In genomic region chr12:75480469-75480949, GRCh38 we compare ENCODE assay signal across 8 cellular contexts. TPM values are rescaled to one million over a fixed set of nuclear protein-coding genes. Genes with fewer than 3 reads are reported as not detected.
A peak's percentile ranks its signal among the peaks of the same experiment; 100 is the strongest.
DNase-seq lines count a peak whose midpoint lies in the region; ATAC-seq and TF ChIP-seq lines count a peak whose summit lies in the region.

GLIPR1 (plus strand) TSS chr12:75480755; CDS start chr12:75480881, 126 bp downstream.

- peak within 1 kb of the TSS; percentile 48 for H4K8ac ChIP-seq in trophoblast cell (ENCODE audit: low read depth, low read length)

- H3K4me1 ChIP-seq in gastroesophageal sphincter (peaks cover 0 to 38% (median 3%) of the 10 kb centered on the region in 3 donors), trophoblast cell (ENCODE audit: control insufficient read depth in 1 of 2, insufficient read depth in 2 of 2, low read length in 2 of 2) (peaks cover 2 to 3% of the 10 kb centered on the region in 2 experiments), transverse colon (peaks cover 0 to 20% (median 10%) of the 10 kb centered on the region in 4 donors)

- H3K4me3 ChIP-seq in gastroesophageal sphincter (peak within 1 kb of the TSS; percentile 53 to 96), trophoblast cell (ENCODE audit: low read depth, low read length) (no peak within 1 kb of the TSS), transverse colon (peak within 1 kb of the TSS; percentile 12 to 41 (median 22))

- intact Hi-C loops in transverse colon (cut with DNase I; ENCODE audit: low total_unique reads), result loop anchor here (2.0 to 10.0 kb wide), 2 partner anchors 26 to 146 kb away; partner anchors contain the start of genes CAPS2 and GLIPR1L1

- TF ChIP-seq POLR2A in gastroesophageal sphincter (IDR thresholded peaks at IDR 0.05) (peak; percentile 58 to 65), transverse colon (IDR thresholded peaks at IDR 0.05) (peak; percentile 69)

- no peaks in the 10 kb centered on the region for H3K27me3 ChIP-seq in gastroesophageal sphincter
- H3K27me3 ChIP-seq in trophoblast cell (ENCODE audit: insufficient read depth, low read length), result no peaks in the 10 kb centered on the region
- H3K27me3 ChIP-seq in transverse colon, result no peaks in the 10 kb centered on the region

- peak within 1 kb of the TSS; percentile 38 for H2BK120ac ChIP-seq in trophoblast cell (ENCODE audit: insufficient read depth, low read length, poor library complexity)

- H3K36me3 ChIP-seq in gastroesophageal sphincter, result no peaks in the 10 kb centered on the region
- H3K36me3 ChIP-seq in trophoblast cell (ENCODE audit: control insufficient read depth in 1 of 2, insufficient read depth in 2 of 2, low read length in 2 of 2), result no peaks in the 10 kb centered on the region
- H3K36me3 ChIP-seq in transverse colon, result no peaks in the 10 kb centered on the region

- peak within 1 kb of the TSS; percentile 76 to 95 (median 82) for H3K27ac ChIP-seq in gastroesophageal sphincter
- H3K27ac ChIP-seq in trophoblast cell (ENCODE audit: low read depth, low read length), result peak within 1 kb of the TSS; percentile 75
- peak within 1 kb of the TSS; percentile 72 to 83 (median 78) for H3K27ac ChIP-seq in transverse colon

- H4K12ac ChIP-seq in trophoblast cell (ENCODE audit: low read depth, low read length), result no peak within 1 kb of the TSS

- TF ChIP-seq EP300 in gastroesophageal sphincter (IDR thresholded peaks at IDR 0.05) (no peak), transverse colon (IDR thresholded peaks at IDR 0.05; ENCODE audit: low read depth) (no peak)

- H3K9ac ChIP-seq in trophoblast cell (ENCODE audit: low read length), result no peak within 1 kb of the TSS

- peak within 1 kb of the TSS; percentile 61 for H3K4me2 ChIP-seq in trophoblast cell (ENCODE audit: low read length)

- ATAC-seq in GM19023 (IDR thresholded peaks at IDR 0.05; ENCODE audit: unreplicated experiment) (peak; percentile 90), HG03342 (IDR thresholded peaks at IDR 0.05; ENCODE audit: unreplicated experiment) (peak; percentile 82), gastroesophageal sphincter (peak; percentile 92)

- H3K14ac ChIP-seq in trophoblast cell (ENCODE audit: low read length), result peak within 1 kb of the TSS; percentile 60

- H2BK12ac ChIP-seq in trophoblast cell (ENCODE audit: low read length), result peak within 1 kb of the TSS; percentile 77

- TF ChIP-seq CTCF in gastroesophageal sphincter (IDR thresholded peaks at IDR 0.05) (no peak), transverse colon (IDR thresholded peaks at IDR 0.05) (no peak)

- peak; percentile 89 for DNase-seq in A172 (ENCODE audit: low spot score)
- peak; percentile 91 for DNase-seq in SIG-M5 (lab: John Stamatoyannopoulos, UW)
- peak; percentile 57 for DNase-seq in activated gamma-delta T cell treated with Interleukin-2 at 50 U/mL for 16 hours
- DNase-seq in trophoblast cell, result peak; percentile 83 to 95
- peak; percentile 68 for DNase-seq in transverse colon

- H3K79me2 ChIP-seq in trophoblast cell (ENCODE audit: control insufficient read depth, insufficient read depth, low read length, poor library complexity), result no peaks in the 10 kb centered on the region

- H3K18ac ChIP-seq in trophoblast cell (ENCODE audit: low read length), result no peak within 1 kb of the TSS

- H3K9me3 ChIP-seq in gastroesophageal sphincter (no peaks in the 10 kb centered on the region), trophoblast cell (ENCODE audit: insufficient read depth, low read depth, low read length) (no peaks in the 10 kb centered on the region), transverse colon (no peaks in the 10 kb centered on the region)

- H3K23ac ChIP-seq in trophoblast cell (ENCODE audit: low read length), result no peak within 1 kb of the TSS

- 6 to 8% methylated on average over 5 to 8 of the region's 8 CpGs for WGBS in gastroesophageal sphincter (ENCODE audit: low coverage in 1 of 2), 2 donors
- no CpG with 5 or more reads among the region's 8 CpGs for WGBS in trophoblast cell (ENCODE audit: extremely low coverage, insufficient coverage, insufficient read length)
- 15 to 27% methylated on average over 5 to 8 of the region's 8 CpGs for WGBS in transverse colon (ENCODE audit: low coverage in 1 of 2), 2 donors

- in situ Hi-C loops in transverse colon (cut with MboI; ENCODE audit: low pct_ligation_motif_present in 1 of 4, low pct_unique_long_range_greater_than_20kb in 1 of 4, low sequenced_read_pairs in 3 of 4), result no loop called here

- H2BK5ac ChIP-seq in trophoblast cell (ENCODE audit: low read depth, low read length, poor library complexity), result peak within 1 kb of the TSS; percentile 11

- peak within 1 kb of the TSS; percentile 78 for H4K91ac ChIP-seq in trophoblast cell (ENCODE audit: low read depth, low read length)

- H2AFZ ChIP-seq in trophoblast cell (ENCODE audit: insufficient read depth, low read length, poor library complexity), result no peak within 1 kb of the TSS

- peak within 1 kb of the TSS; percentile 64 for H2AK5ac ChIP-seq in trophoblast cell (ENCODE audit: low read length)

- no peak within 1 kb of the TSS for H3K4ac ChIP-seq in trophoblast cell (ENCODE audit: low read depth, low read length)

- H3K79me1 ChIP-seq in trophoblast cell (ENCODE audit: low read length), result peaks cover 5% of the 10 kb centered on the region

RNA-seq across cellular contexts. Expression of gene GLIPR1, which starts in this region (rescaled TPM):
- 13.3 and 20.2 TPM in 2 replicates for total RNA-seq in A172 (2014; rRNA removed; shearing (Covaris generic))
- total RNA-seq in gastroesophageal sphincter, result 10 to 100 TPM; 20.3 to 32.6 (median 29.1) TPM
- 19.6 and 20.8 TPM in 2 replicates for polyA plus RNA-seq in trophoblast cell (2013)
- 10 to 100 TPM in 1 of 4 donors, 1 to 10 TPM in 3; 3.3 to 10.6 (median 3.6) TPM for total RNA-seq in transverse colon
